15 cellular contexts compared by ENCODE assay signal in the genomic region with DNA sequence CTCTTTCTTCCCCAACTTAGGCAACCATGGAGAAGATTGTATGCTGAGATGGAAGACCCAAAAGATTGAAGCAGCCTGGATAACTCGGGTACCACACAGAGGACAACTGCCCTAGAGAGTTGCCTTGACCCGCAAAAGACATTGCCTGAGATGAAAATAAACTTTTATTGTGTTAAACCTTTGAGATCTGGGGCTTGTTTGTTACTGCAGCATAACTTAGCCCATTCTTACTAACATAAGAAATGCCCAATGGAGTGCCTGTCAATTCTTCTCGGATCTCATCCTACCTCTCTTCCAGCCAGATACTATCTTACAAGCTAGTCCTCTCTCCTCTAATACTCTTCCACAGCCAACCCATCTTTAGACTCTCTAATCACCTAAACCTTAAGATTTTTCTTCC.
DNase-seq lines count a peak whose midpoint lies in the region; ATAC-seq and TF ChIP-seq lines count a peak whose summit lies in the region.
"Had no signal": no experiment of that assay in that cellular context is flagged by ENCODE, and none has a peak within 500 bp of the region (broad histone marks: within the 10 kb centered on the region; RNA-seq: fewer than 3 reads in every experiment).

No MANE protein-coding gene starts in this region.

- H3K4me1 ChIP-seq in CD4-positive, CD25-positive, alpha-beta regulatory T cell (ENCODE audit: control insufficient read depth, insufficient read depth, low read length, poor library complexity, severe bottlenecking), result peaks cover 10% of the 10 kb centered on the region
- H3K4me1 ChIP-seq in Loucy (ENCODE audit: insufficient read depth, low read length, poor library complexity, severe bottlenecking) (peaks cover 58% of the 10 kb centered on the region), right cardiac atrium (ENCODE audit: control insufficient read depth, insufficient read depth, low read length) (no peaks in the 10 kb centered on the region)
- H3K4me1 ChIP-seq: Peyer's patch had no signal

- H3K36me3 ChIP-seq in CD4-positive, CD25-positive, alpha-beta regulatory T cell (ENCODE audit: control insufficient read depth, insufficient read depth, low read length), result no peaks in the 10 kb centered on the region
- no peaks in the 10 kb centered on the region for H3K36me3 ChIP-seq in Loucy (ENCODE audit: insufficient read depth, low read length)
- H3K36me3 ChIP-seq: Peyer's patch had no signal

- H3K79me2 ChIP-seq in Loucy (ENCODE audit: insufficient read depth, low read length), result no peaks in the 10 kb centered on the region

- peaks cover 13% of the 10 kb centered on the region; the same call in 1 of the 2 replicates for H3F3A ChIP-seq in Loucy (ENCODE audit: low read depth)

- CTCF ChIA-PET in activated CD4-positive, alpha-beta T cell treated with anti-CD3 and anti-CD28 coated beads, Interleukin-2, amount 10 ng/mL, durations not matched to agents 7 days and 5 days (lab: Charles Lee), result no interaction called here

- H3K4me3 Mint-ChIP-seq in activated CD4-positive, alpha-beta T cell treated with anti-CD3 and anti-CD28 coated beads, Interleukin-2, amount 10 ng/mL, durations not matched to agents 7 days and 5 days, result no peak overlapping the region
- H3K4me3 Mint-ChIP-seq in activated CD4-positive, alpha-beta T cell treated with anti-CD3 and anti-CD28 coated beads, Interleukin-2, amount 10 ng/mL, durations not matched to agents 24 days and 14 days, result no peak overlapping the region
- H3K4me3 Mint-ChIP-seq in CD4-positive, CD25-positive, alpha-beta regulatory T cell, result no peak overlapping the region
- peak overlapping the region in 2 of 10 donors; percentile 9 to 19 for H3K4me3 Mint-ChIP-seq in naive thymus-derived CD8-positive, alpha-beta T cell
- H3K4me3 Mint-ChIP-seq: B cell had no signal

- no peak for TF ChIP-seq CTCF in Loucy (conservative IDR thresholded peaks at IDR 0.05; ENCODE audit: low read length)

- no peak overlapping the region for H3K27ac ChIP-seq in CD4-positive, CD25-positive, alpha-beta regulatory T cell (ENCODE audit: insufficient read depth, low read length, poor library complexity, severe bottlenecking)
- H3K27ac ChIP-seq in right cardiac atrium (ENCODE audit: low read length), result no peak overlapping the region
- H3K27ac ChIP-seq: Peyer's patch had no signal

- H3K4me3 ChIP-seq in CD4-positive, CD25-positive, alpha-beta regulatory T cell (ENCODE audit: low read depth, low read length), result no peak overlapping the region
- H3K4me3 ChIP-seq in Loucy (ENCODE audit: low read length, poor library complexity, severe bottlenecking) (peak overlapping the region; percentile 35), right cardiac atrium (ENCODE audit: low read length) (no peak overlapping the region)
- H3K4me3 ChIP-seq: Peyer's patch had no signal

- no peak overlapping the region for H2AFZ ChIP-seq in Loucy (ENCODE audit: low read length)

- H3K9ac ChIP-seq in Loucy (ENCODE audit: low read depth, low read length, poor library complexity, severe bottlenecking), result no peak overlapping the region

- no peaks in the 10 kb centered on the region for H4K20me1 ChIP-seq in Loucy (ENCODE audit: insufficient read depth, low read length, poor library complexity, severe bottlenecking)

- H3K9me2 ChIP-seq in Loucy (replicated peaks; ENCODE audit: low read depth, low read length), result no peaks in the 10 kb centered on the region

- H3K27ac Mint-ChIP-seq in activated CD4-positive, alpha-beta T cell treated with anti-CD3 and anti-CD28 coated beads, Interleukin-2, amount 10 ng/mL, durations not matched to agents 7 days and 5 days, result peak overlapping the region; percentile 4
- H3K27ac Mint-ChIP-seq in activated CD4-positive, alpha-beta T cell treated with anti-CD3 and anti-CD28 coated beads, Interleukin-2, amount 10 ng/mL, durations not matched to agents 24 days and 14 days, result no peak overlapping the region
- peak overlapping the region in 2 of 3 donors; percentile 27 to 52 for H3K27ac Mint-ChIP-seq in CD4-positive, CD25-positive, alpha-beta regulatory T cell
- H3K27ac Mint-ChIP-seq in naive thymus-derived CD8-positive, alpha-beta T cell, result peak overlapping the region in 6 of 10 donors; percentile 16 to 97 (median 76)
- H3K27ac Mint-ChIP-seq: B cell had no signal

- peaks cover 21% of the 10 kb centered on the region for H3K9me3 Mint-ChIP-seq in activated CD4-positive, alpha-beta T cell treated with anti-CD3 and anti-CD28 coated beads, Interleukin-2, amount 10 ng/mL, durations not matched to agents 7 days and 5 days
- H3K9me3 Mint-ChIP-seq in activated CD4-positive, alpha-beta T cell treated with anti-CD3 and anti-CD28 coated beads, Interleukin-2, amount 10 ng/mL, durations not matched to agents 24 days and 14 days, result peaks cover 11% of the 10 kb centered on the region
- peaks cover 0 to 9% (median 0%) of the 10 kb centered on the region in 7 donors for H3K9me3 Mint-ChIP-seq in CD4-positive, CD25-positive, alpha-beta regulatory T cell
- peaks cover 0 to 14% (median 4%) of the 10 kb centered on the region in 9 donors for H3K9me3 Mint-ChIP-seq in naive thymus-derived CD8-positive, alpha-beta T cell

- peaks cover 24% of the 10 kb centered on the region for H3K4me1 Mint-ChIP-seq in activated CD4-positive, alpha-beta T cell treated with anti-CD3 and anti-CD28 coated beads, Interleukin-2, amount 10 ng/mL, durations not matched to agents 7 days and 5 days
- peaks cover 23% of the 10 kb centered on the region for H3K4me1 Mint-ChIP-seq in activated CD4-positive, alpha-beta T cell treated with anti-CD3 and anti-CD28 coated beads, Interleukin-2, amount 10 ng/mL, durations not matched to agents 24 days and 14 days
- H3K4me1 Mint-ChIP-seq in CD4-positive, CD25-positive, alpha-beta regulatory T cell, result peaks cover 4 to 25% (median 17%) of the 10 kb centered on the region in 4 donors
- H3K4me1 Mint-ChIP-seq in naive thymus-derived CD8-positive, alpha-beta T cell, result peaks cover 13 to 47% (median 35%) of the 10 kb centered on the region in 4 donors
- H3K4me1 Mint-ChIP-seq: B cell had no signal

- intact Hi-C loops in activated CD4-positive, alpha-beta T cell treated with anti-CD3 and anti-CD28 coated beads, Interleukin-2, amount 10 ng/mL, durations not matched to agents 24 days and 14 days (cut with micrococcal nuclease), result loop anchor here (10.0 kb wide), 1 partner anchor 69 kb away; no protein-coding TSS in a partner anchor
- intact Hi-C loops in right cardiac atrium (cut with DNase I), result no loop called here

- peak overlapping the region; percentile 65 for H3K4me2 ChIP-seq in Loucy (ENCODE audit: low read depth, low read length, poor library complexity, severe bottlenecking)

- H3K36me3 Mint-ChIP-seq in activated CD4-positive, alpha-beta T cell treated with anti-CD3 and anti-CD28 coated beads, Interleukin-2, amount 10 ng/mL, durations not matched to agents 7 days and 5 days (ENCODE audit: low read depth), result peaks cover 4% of the 10 kb centered on the region
- peaks cover 10% of the 10 kb centered on the region for H3K36me3 Mint-ChIP-seq in activated CD4-positive, alpha-beta T cell treated with anti-CD3 and anti-CD28 coated beads, Interleukin-2, amount 10 ng/mL, durations not matched to agents 24 days and 14 days (ENCODE audit: low read depth)
- peaks cover 4% of the 10 kb centered on the region for H3K36me3 Mint-ChIP-seq in CD4-positive, CD25-positive, alpha-beta regulatory T cell
- H3K36me3 Mint-ChIP-seq in naive thymus-derived CD8-positive, alpha-beta T cell, result peaks cover 0 to 11% (median 8%) of the 10 kb centered on the region in 3 donors

- H3K27me3 Mint-ChIP-seq in activated CD4-positive, alpha-beta T cell treated with anti-CD3 and anti-CD28 coated beads, Interleukin-2, amount 10 ng/mL, durations not matched to agents 7 days and 5 days, result no peaks in the 10 kb centered on the region
- peaks cover 3% of the 10 kb centered on the region for H3K27me3 Mint-ChIP-seq in activated CD4-positive, alpha-beta T cell treated with anti-CD3 and anti-CD28 coated beads, Interleukin-2, amount 10 ng/mL, durations not matched to agents 24 days and 14 days
- H3K27me3 Mint-ChIP-seq in CD4-positive, CD25-positive, alpha-beta regulatory T cell, result no peaks in the 10 kb centered on the region
- no peaks in the 10 kb centered on the region for H3K27me3 Mint-ChIP-seq in naive thymus-derived CD8-positive, alpha-beta T cell

- POLR2A ChIA-PET in activated CD4-positive, alpha-beta T cell treated with anti-CD3 and anti-CD28 coated beads, Interleukin-2, amount 10 ng/mL, durations not matched to agents 7 days and 5 days (lab: Charles Lee), result no interaction called here
- POLR2A ChIA-PET in naive thymus-derived CD8-positive, alpha-beta T cell (lab: Charles Lee), result interaction anchor here (1.5 to 2.8 kb wide), 2 partner anchors 49 to 77 kb away, joined by 3 to 15 read pairs; partner anchors contain the start of gene GCNT4

- WGBS in right cardiac atrium, result 91% methylated on average over 3 of the region's 3 CpGs

- DNase-seq in activated CD4-positive, alpha-beta T cell treated with anti-CD3 and anti-CD28 coated beads, Interleukin-2, amount 10 ng/mL, durations not matched to agents 7 days and 5 days, result no peak
- no peak for DNase-seq in activated CD4-positive, alpha-beta T cell treated with anti-CD3 and anti-CD28 coated beads, Interleukin-2, amount 10 ng/mL, durations not matched to agents 24 days and 14 days
- no peak for DNase-seq in CD4-positive, CD25-positive, alpha-beta regulatory T cell
- no peak for DNase-seq in naive thymus-derived CD8-positive, alpha-beta T cell
- DNase-seq in right cardiac atrium, result no peak
- DNase-seq: DMS79 treated with DMSO at 0.1 percent for 48 hours; KG1; MV-4-11; NCI-H1694 treated with DMSO at 0.1 percent for 48 hours; NCI-H748 treated with DMSO at 0.1 percent for 48 hours; NK-92 treated with Interleukin-12 subunit alpha and Interleukin-12 subunit beta, amount 100 ng/mL, for 24 hours; Peyer's patch had no signal

- H3K27me3 ChIP-seq in CD4-positive, CD25-positive, alpha-beta regulatory T cell (ENCODE audit: control insufficient read depth, insufficient read depth, low read length), result no peaks in the 10 kb centered on the region
- H3K27me3 ChIP-seq in Loucy (ENCODE audit: insufficient read depth, low read length, poor library complexity, severe bottlenecking) (no peaks in the 10 kb centered on the region), right cardiac atrium (ENCODE audit: control insufficient read depth, insufficient read depth) (no peaks in the 10 kb centered on the region)
- H3K27me3 ChIP-seq: Peyer's patch had no signal

- peaks cover 0 to 3% of the 10 kb centered on the region in 2 experiments for H3K9me3 ChIP-seq in CD4-positive, CD25-positive, alpha-beta regulatory T cell (ENCODE audit: control insufficient read depth in 2 of 2, low read length in 2 of 2)
- no peaks in the 10 kb centered on the region for H3K9me3 ChIP-seq in Loucy (ENCODE audit: insufficient read depth, low read depth, low read length)
- H3K9me3 ChIP-seq in right cardiac atrium (ENCODE audit: control insufficient read depth, low read length), result no peaks in the 10 kb centered on the region
- H3K9me3 ChIP-seq: Peyer's patch had no signal

- no peak for ATAC-seq in CD4-positive, CD25-positive, alpha-beta regulatory T cell (ENCODE audit: low read depth in 2 of 2)
- ATAC-seq in naive thymus-derived CD8-positive, alpha-beta T cell, result no peak
- ATAC-seq in HG03378 (IDR thresholded peaks at IDR 0.05; ENCODE audit: unreplicated experiment) (no peak), right cardiac atrium (no peak)
